Comparison of ENCODE assay signal across 8 cellular contexts in the genomic region with DNA sequence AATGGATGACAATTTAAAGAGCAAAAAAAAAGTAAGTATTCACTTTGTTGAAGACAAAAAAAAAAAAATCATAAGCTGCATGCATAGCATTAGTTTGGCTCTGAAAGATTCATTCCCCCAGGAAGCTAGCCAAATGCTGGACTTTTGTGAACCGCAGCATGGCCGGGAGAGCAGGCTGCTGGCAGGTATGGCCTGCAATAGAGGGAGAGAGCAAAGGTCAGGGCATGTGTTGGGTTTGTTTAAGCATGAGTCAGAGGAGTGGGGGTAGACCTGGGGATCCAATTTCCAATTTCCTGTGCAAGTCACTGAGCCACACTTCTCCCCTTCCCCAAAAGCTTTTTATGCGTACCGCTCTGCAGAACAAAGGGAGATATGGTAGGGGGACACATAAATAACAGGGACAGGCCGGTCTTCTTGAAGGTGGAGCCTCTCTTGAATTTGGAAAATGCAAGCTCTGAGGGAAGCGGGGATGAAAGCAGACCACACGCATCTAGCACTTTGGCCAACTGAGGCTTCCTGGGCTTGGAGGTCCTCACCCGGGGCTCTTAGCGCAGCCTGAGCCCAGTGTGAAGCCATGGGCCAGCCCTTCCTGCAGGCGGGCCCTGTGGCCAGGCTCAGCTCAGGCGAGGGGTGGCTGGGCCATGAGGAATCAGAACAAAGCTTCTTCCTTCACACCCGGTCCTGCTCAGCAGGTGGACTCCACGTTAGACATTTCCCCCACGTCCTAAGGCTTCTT.
DNase-seq lines count a peak whose midpoint lies in the region; ATAC-seq and TF ChIP-seq lines count a peak whose summit lies in the region.

No MANE protein-coding gene starts in this region.

- H3K4me3 ChIP-seq in HFF-Myc (replicated peaks; ENCODE audit: low read depth, low read length) (no peak overlapping the region), gastroesophageal sphincter (no peak overlapping the region)

- WGBS in gastroesophageal sphincter (ENCODE audit: low coverage in 1 of 2), 2 donors, result 66 to 80% methylated on average over 6 to 9 of the region's 14 CpGs

- H3K9me3 ChIP-seq in gastroesophageal sphincter, result no peaks in the 10 kb centered on the region

- ATAC-seq in gastroesophageal sphincter (peak; percentile 32), GM19328 (IDR thresholded peaks at IDR 0.05; ENCODE audit: unreplicated experiment) (no peak), GM19023 (IDR thresholded peaks at IDR 0.05; ENCODE audit: unreplicated experiment) (no peak)

- in situ Hi-C loops in ACHN (cut with HindIII; ENCODE audit: low pct_ligation_motif_present, low pct_unique_long_range_greater_than_20kb, low sequenced_read_pairs), result no loop called here

- TF ChIP-seq EP300 in gastroesophageal sphincter (IDR thresholded peaks at IDR 0.05), result no peak

- H3K27me3 ChIP-seq in gastroesophageal sphincter, result no peaks in the 10 kb centered on the region

- peak; percentile 86 for DNase-seq in ACHN
- DNase-seq in HFF-Myc (ENCODE audit: extremely low read depth, low read depth), result peak; percentile 93
- DNase-seq in SW480 (ENCODE audit: low spot score), result peak; percentile 96
- DNase-seq in stimulated activated CD8-positive, alpha-beta memory T cell treated with anti-CD3 and anti-CD28 coated beads, Interleukin-4, amount 100 ng/mL, for 48 hours, result peak; percentile 28
- no peak for DNase-seq in GF-D8 (lab: John Stamatoyannopoulos, UW)

- no peaks in the 10 kb centered on the region for H3K36me3 ChIP-seq in gastroesophageal sphincter

- no peak for TF ChIP-seq POLR2A in gastroesophageal sphincter (IDR thresholded peaks at IDR 0.05)

- TF ChIP-seq CTCF in HFF-Myc (IDR thresholded peaks at IDR 0.05; ENCODE audit: low read depth, low read length, missing control alignments), result no peak
- no peak for TF ChIP-seq CTCF in gastroesophageal sphincter (IDR thresholded peaks at IDR 0.05)

- H3K4me1 ChIP-seq in gastroesophageal sphincter, result peaks cover 2 to 62% (median 17%) of the 10 kb centered on the region in 3 donors

- peak overlapping the region; percentile 58 to 87 (median 84) for H3K27ac ChIP-seq in gastroesophageal sphincter
